Comparison of ENCODE assay signal across 31 cellular contexts in the genomic region with DNA sequence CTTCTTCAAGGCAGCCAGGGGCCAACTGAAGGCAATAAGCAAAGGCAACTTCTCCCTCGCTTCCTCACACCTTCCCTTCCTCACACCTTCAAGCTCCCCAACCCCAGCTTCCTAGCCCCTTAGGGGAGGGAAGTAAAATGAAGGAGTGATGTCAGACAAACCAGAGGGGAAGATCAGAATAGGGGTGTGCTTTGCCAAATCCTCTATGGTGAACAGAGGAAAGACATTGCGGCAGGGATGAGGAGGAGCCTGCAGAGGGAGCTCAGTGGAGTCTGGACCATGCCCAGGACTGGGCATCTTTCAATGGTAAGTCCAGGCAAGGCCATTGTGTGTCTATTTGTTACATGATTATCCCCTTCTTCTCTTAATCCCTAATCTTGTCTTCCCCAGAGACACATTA.
DNase-seq lines count a peak whose midpoint lies in the region; ATAC-seq, FAIRE-seq and TF ChIP-seq lines count a peak whose summit lies in the region.
"Had no signal": no experiment of that assay in that cellular context is flagged by ENCODE, and none has a peak within 500 bp of the region (broad histone marks: within the 10 kb centered on the region; RNA-seq: fewer than 3 reads in every experiment).

No MANE protein-coding gene starts in this region.

- H4K20me1 ChIP-seq in SK-N-SH (ENCODE audit: insufficient read depth): no peaks in the 10 kb centered on the region
- H4K20me1 ChIP-seq in GM23248 (ENCODE audit: insufficient read depth): no peaks in the 10 kb centered on the region

- H3K14ac ChIP-seq in trophoblast cell (ENCODE audit: low read length): no peak overlapping the region

- H3K18ac ChIP-seq in trophoblast cell (ENCODE audit: low read length): no peak overlapping the region

- H3K4me2 ChIP-seq in SK-N-SH (no peak overlapping the region), trophoblast cell (ENCODE audit: low read length) (no peak overlapping the region), GM23248 (ENCODE audit: unreplicated experiment) (no peak overlapping the region)

- H3K4me1 ChIP-seq in SK-N-SH (ENCODE audit: control insufficient read depth in 1 of 2, insufficient read depth in 2 of 2, low read depth in 1 of 2, low read length in 1 of 2) (no peaks in the 10 kb centered on the region), esophagus muscularis mucosa (no peaks in the 10 kb centered on the region), trophoblast cell (ENCODE audit: control insufficient read depth in 1 of 2, insufficient read depth in 2 of 2, low read length in 2 of 2) (no peaks in the 10 kb centered on the region), GM23248 (ENCODE audit: insufficient read depth) (no peaks in the 10 kb centered on the region)
- H3K4me1 ChIP-seq: HAP-1, left ventricle myocardium inferior, Peyer's patch, right atrium auricular region, suprapubic skin had no signal

- ATAC-seq in SK-N-SH treated with all-trans-retinoic acid at 6 μM for 48 hours: 0 out of 3 replicates have a peak, but pooled peaks have one; percentile 49
- no peak for ATAC-seq in esophagus mucosa
- ATAC-seq: activated naive CD8-positive, alpha-beta T cell treated with anti-CD3 and anti-CD28 coated beads, Interleukin-2, amount 50 U/mL, for 24 hours had no signal

- CTCF ChIA-PET in SK-N-SH (lab: Yijun Ruan, JAX): interaction anchor here (0.6 to 1.0 kb wide), 2 partner anchors 364 to 475 kb away, joined by 3 to 4 read pairs; no protein-coding TSS in a partner anchor

- no peak overlapping the region for H3K4ac ChIP-seq in trophoblast cell (ENCODE audit: low read depth, low read length)

- TF ChIP-seq RAD21 in SK-N-SH (IDR thresholded peaks at IDR 0.05; ENCODE audit: low read length): no peak

- intact Hi-C loops in esophagus muscularis mucosa (cut with DNase I): no loop called here

- H3K9me3 ChIP-seq in SK-N-SH (0 out of 2 replicates have a peak, but pooled peaks cover 14% of the 10 kb centered on the region), esophagus muscularis mucosa (peaks cover 0 to 12% (median 5%) of the 10 kb centered on the region in 4 donors), trophoblast cell (ENCODE audit: insufficient read depth, low read depth, low read length) (no peaks in the 10 kb centered on the region), GM23248 (ENCODE audit: low read depth) (no peaks in the 10 kb centered on the region)
- H3K9me3 ChIP-seq: HAP-1, Peyer's patch, suprapubic skin had no signal

- no peak for FAIRE-seq in RCC 7860 (lab: Jason Lieb, UNC)
- FAIRE-seq: endometrium, GM12891, small intestine had no signal

- in situ Hi-C loops in GM23248 (cut with MboI): no loop called here

- no peak overlapping the region for H4K12ac ChIP-seq in trophoblast cell (ENCODE audit: low read depth, low read length)

- H3K79me2 ChIP-seq in SK-N-SH (ENCODE audit: insufficient read depth) (no peaks in the 10 kb centered on the region), trophoblast cell (ENCODE audit: control insufficient read depth, insufficient read depth, low read length, poor library complexity) (no peaks in the 10 kb centered on the region), GM23248 (ENCODE audit: insufficient read depth) (no peaks in the 10 kb centered on the region)

- H3K27me3 ChIP-seq in SK-N-SH (ENCODE audit: insufficient read depth) (no peaks in the 10 kb centered on the region), esophagus muscularis mucosa (no peaks in the 10 kb centered on the region), trophoblast cell (ENCODE audit: insufficient read depth, low read length) (no peaks in the 10 kb centered on the region), GM23248 (replicated peaks; ENCODE audit: insufficient read depth) (no peaks in the 10 kb centered on the region)
- H3K27me3 ChIP-seq: Peyer's patch, right atrium auricular region had no signal

- H2BK12ac ChIP-seq in trophoblast cell (ENCODE audit: low read length): no peak overlapping the region

- H3K36me3 ChIP-seq in SK-N-SH (replicated peaks in 1 of 2; ENCODE audit: control insufficient read depth in 1 of 2, insufficient read depth in 2 of 2, low read length in 1 of 2): no peaks in the 10 kb centered on the region
- H3K36me3 ChIP-seq in esophagus muscularis mucosa: no peaks in the 10 kb centered on the region
- no peaks in the 10 kb centered on the region for H3K36me3 ChIP-seq in trophoblast cell (ENCODE audit: control insufficient read depth in 1 of 2, insufficient read depth in 2 of 2, low read length in 2 of 2)
- H3K36me3 ChIP-seq in GM23248 (ENCODE audit: low read depth): no peaks in the 10 kb centered on the region; the same call in 1 of the 2 replicates
- H3K36me3 ChIP-seq: HAP-1, left ventricle myocardium inferior, Peyer's patch, right atrium auricular region, suprapubic skin had no signal

- TF ChIP-seq EP300 in SK-N-SH (IDR thresholded peaks at IDR 0.05; ENCODE audit: borderline replicate concordance in 1 of 2, low read depth in 1 of 2, low read length in 1 of 2): no peak
- no peak for TF ChIP-seq EP300 in esophagus muscularis mucosa (IDR thresholded peaks at IDR 0.05)

- H2BK5ac ChIP-seq in trophoblast cell (ENCODE audit: low read depth, low read length, poor library complexity): no peak overlapping the region

- H3F3A ChIP-seq in SK-N-SH (replicated peaks; ENCODE audit: insufficient read depth) (no peaks in the 10 kb centered on the region), GM23248 (ENCODE audit: insufficient read depth) (no peaks in the 10 kb centered on the region)

- no peaks in the 10 kb centered on the region for H3K79me1 ChIP-seq in trophoblast cell (ENCODE audit: low read length)

- peak overlapping the region; percentile 37 for H3K23ac ChIP-seq in trophoblast cell (ENCODE audit: low read length)

- TF ChIP-seq POLR2A in esophagus muscularis mucosa (IDR thresholded peaks at IDR 0.05; ENCODE audit: low read depth): no peak

- H3K4me3 ChIP-seq in SK-N-SH (ENCODE audit: low read depth in 2 of 2, low read length in 1 of 2): no peak overlapping the region
- no peak overlapping the region for H3K4me3 ChIP-seq in esophagus muscularis mucosa
- H3K4me3 ChIP-seq in trophoblast cell (ENCODE audit: low read depth, low read length): no peak overlapping the region
- H3K4me3 ChIP-seq in GM23248: no peak overlapping the region
- H3K4me3 ChIP-seq: HAP-1, left ventricle myocardium inferior, Peyer's patch, right atrium auricular region, suprapubic skin had no signal

- H4K91ac ChIP-seq in trophoblast cell (ENCODE audit: low read depth, low read length): no peak overlapping the region

- POLR2A ChIA-PET in SK-N-SH (lab: Yijun Ruan, JAX): no interaction called here

- H3K9me2 ChIP-seq in SK-N-SH (no peaks in the 10 kb centered on the region), GM23248 (ENCODE audit: insufficient read depth) (no peaks in the 10 kb centered on the region)

- DNase-seq in SK-N-SH (no peak), RPMI7951 (ENCODE audit: low read depth) (peak; percentile 37), esophagus muscularis mucosa (ENCODE audit: extremely low spot score) (peak; percentile 79), trophoblast cell (peak in 1 of 2 donors; percentile 0), RCC 7860 (ENCODE audit: low spot score) (no peak), GM23248 (no peak)
- DNase-seq: activated naive CD4-positive, alpha-beta T cell; activated naive CD8-positive, alpha-beta T cell treated with anti-CD3 and anti-CD28 coated beads, Interleukin-2, amount 50 U/mL, for 24 hours; activated T-cell treated with anti-CD3 and anti-CD28 coated beads, Interleukin-2, amount 50 U/mL, for 4 hours; glutamatergic neuron; islet precursor cell; Kasumi-1; left ventricle myocardium inferior; MV-4-11; NCI-H1436 treated with DMSO at 0.1 percent for 48 hours; NCI-H2081 treated with DMSO at 0.1 percent for 48 hours; NCI-H226; NCI-H526 treated with DMSO at 0.1 percent for 48 hours; Peyer's patch; posterior cingulate gyrus; SIG-M5; small intestine; stimulated activated naive CD4-positive, alpha-beta T cell treated with Interleukin-2 at 50 U/mL for 16 hours; T1000 had no signal

- no peak overlapping the region for H3K9ac ChIP-seq in SK-N-SH
- H3K9ac ChIP-seq in trophoblast cell (ENCODE audit: low read length): no peak overlapping the region
- H3K9ac ChIP-seq in GM23248: no peak overlapping the region

- no peak overlapping the region for H2BK120ac ChIP-seq in trophoblast cell (ENCODE audit: insufficient read depth, low read length, poor library complexity)

- H4K8ac ChIP-seq in trophoblast cell (ENCODE audit: low read depth, low read length): no peak overlapping the region

- TF ChIP-seq CTCF in SK-N-SH (IDR thresholded peaks at IDR 0.05) (no peak), esophagus muscularis mucosa (IDR thresholded peaks at IDR 0.05) (no peak)

- 64% methylated on average over 2 of the region's 2 CpGs for WGBS in SK-N-SH (ENCODE audit: low lambda C conversion rate)
- WGBS in esophagus muscularis mucosa: 94% methylated on average over 2 of the region's 2 CpGs
- no CpG with 5 or more reads among the region's 2 CpGs for WGBS in trophoblast cell (ENCODE audit: extremely low coverage, insufficient coverage, insufficient read length)
- 93% methylated on average over 2 of the region's 2 CpGs for WGBS in GM23248 (ENCODE audit: low coverage in 1 of 2, low lambda C conversion rate in 2 of 2, missing lambda C conversion rate in 2 of 2), 2 experiments

- H2AK5ac ChIP-seq in trophoblast cell (ENCODE audit: low read length): no peak overlapping the region

- H2AFZ ChIP-seq in SK-N-SH (ENCODE audit: low read depth) (no peak overlapping the region), trophoblast cell (ENCODE audit: insufficient read depth, low read length, poor library complexity) (no peak overlapping the region), GM23248 (no peak overlapping the region)

- H3K27ac ChIP-seq in SK-N-SH (ENCODE audit: low read depth in 2 of 2, low read length in 1 of 2) (no peak overlapping the region), esophagus muscularis mucosa (replicated peaks in 1 of 4) (no peak overlapping the region), trophoblast cell (ENCODE audit: low read depth, low read length) (no peak overlapping the region), GM23248 (no peak overlapping the region)
- H3K27ac ChIP-seq: left ventricle myocardium inferior, Peyer's patch, right atrium auricular region, suprapubic skin had no signal

TF ChIP-seq in SK-N-SH, 30 proteins besides CTCF, POLR2A, EP300 and RAD21 (continues in another document):
- no peak for TF ChIP-seq JUND (IDR thresholded peaks at IDR 0.05)
- no peak for TF ChIP-seq YY1 (IDR thresholded peaks at IDR 0.05; ENCODE audit: low read depth)
- TF ChIP-seq TCF12 (IDR thresholded peaks at IDR 0.05): no peak
- TF ChIP-seq TEAD4 (IDR thresholded peaks at IDR 0.05; ENCODE audit: borderline replicate concordance, insufficient read depth): no peak
- TF ChIP-seq, protein P1, sequence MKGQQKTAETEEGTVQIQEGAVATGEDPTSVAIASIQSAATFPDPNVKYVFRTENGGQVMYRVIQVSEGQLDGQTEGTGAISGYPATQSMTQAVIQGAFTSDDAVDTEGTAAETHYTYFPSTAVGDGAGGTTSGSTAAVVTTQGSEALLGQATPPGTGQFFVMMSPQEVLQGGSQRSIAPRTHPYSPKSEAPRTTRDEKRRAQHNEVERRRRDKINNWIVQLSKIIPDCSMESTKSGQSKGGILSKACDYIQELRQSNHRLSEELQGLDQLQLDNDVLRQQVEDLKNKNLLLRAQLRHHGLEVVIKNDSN (IDR thresholded peaks at IDR 0.05; ENCODE audit: borderline replicate concordance, low read depth): no peak

Comparison
In these comparisons a context has a peak if more than half of its experiments do, and no peak if none do; other contexts are left out.
1. DNase-seq: peak in RPMI7951 (single experiment) and esophagus muscularis mucosa (single experiment); none in SK-N-SH (single experiment), RCC 7860 (single experiment) and GM23248 (single experiment).